ENCODE assay signal across 24 cellular contexts in genomic region chr20:18662279-18662678, GRCh38.
DNase-seq lines count a peak whose midpoint lies in the region; ATAC-seq, FAIRE-seq and TF ChIP-seq lines count a peak whose summit lies in the region.
"Had no signal": no experiment of that assay in that cellular context is flagged by ENCODE, and none has a peak within 500 bp of the region (broad histone marks: within the 10 kb centered on the region; RNA-seq: fewer than 3 reads in every experiment).

No MANE protein-coding gene starts in this region.

- peak; percentile 42 for ATAC-seq in GM18519 (IDR thresholded peaks at IDR 0.05; ENCODE audit: low FRiP score, unreplicated experiment)
- peak; percentile 62 for ATAC-seq in GM21723 (IDR thresholded peaks at IDR 0.05; ENCODE audit: unreplicated experiment)
- ATAC-seq in HG03442 (IDR thresholded peaks at IDR 0.05; ENCODE audit: unreplicated experiment) = peak; percentile 53
- ATAC-seq in mucosa of descending colon = no peak
- ATAC-seq: effector memory CD8-positive, alpha-beta T cell; natural killer cell treated with Interleukin-12 subunit alpha and Interleukin-12 subunit beta and Interleukin-15 and Interleukin-18, amount 100 ng/mL, for 72 hours; stimulated activated naive CD8-positive, alpha-beta T cell treated with anti-CD3 and anti-CD28 coated beads, Interleukin-15, amount 100 ng/mL, for 72 hours; T-cell had no signal

- H3K4me3 ChIP-seq in mucosa of descending colon = no peak overlapping the region
- H3K4me3 ChIP-seq: esophagus squamous epithelium, sigmoid colon, transverse colon had no signal

- H3K36me3 ChIP-seq in mucosa of descending colon (ENCODE audit: low read depth) = no peaks in the 10 kb centered on the region
- H3K36me3 ChIP-seq: esophagus squamous epithelium, sigmoid colon, transverse colon had no signal

- peak; percentile 64 for FAIRE-seq in GM12891 (lab: Jason Lieb, UNC)

- TF ChIP-seq CTCF in mucosa of descending colon (IDR thresholded peaks at IDR 0.05) = no peak

- no peaks in the 10 kb centered on the region for H3K4me1 ChIP-seq in mucosa of descending colon (ENCODE audit: low read depth)
- H3K4me1 ChIP-seq: transverse colon had no signal

- no peak for TF ChIP-seq POLR2A in GM12891 (IDR thresholded peaks at IDR 0.05; ENCODE audit: low read depth, low read length)

- DNase-seq in GM12891 (ENCODE audit: insufficient read length, low spot score) (no peak), NCI-H1092 treated with DMSO at 0.1 percent for 48 hours (lab: John Stamatoyannopoulos, UW) (no peak), mucosa of descending colon (no peak), HPDE6-E6E7 (ENCODE audit: extremely low spot score) (no peak)
- DNase-seq in stimulated activated naive CD4-positive, alpha-beta T cell (lab: John Stamatoyannopoulos, UW) = no peak
- DNase-seq: activated CD4-positive, alpha-beta T cell treated with anti-CD3 and anti-CD28 coated beads, Interleukin-2, amount 50 U/mL, for 4 hours; activated naive CD4-positive, alpha-beta T cell treated with anti-CD3 and anti-CD28 coated beads, Interleukin-2, amount 50 U/mL, for 16 hours; aorta; CD4-positive, alpha-beta T cell; DMS53; effector memory CD8-positive, alpha-beta T cell; esophagus squamous epithelium; GOT3; NCI-H1417; NCI-H526 treated with DMSO at 0.1 percent for 48 hours; Right ventricle myocardium superior; sigmoid colon; stimulated activated naive CD8-positive, alpha-beta T cell treated with anti-CD3 and anti-CD28 coated beads, Interleukin-15, amount 100 ng/mL, for 72 hours; T-cell; transverse colon had no signal

- intact Hi-C loops in mucosa of descending colon (cut with DNase I, micrococcal nuclease) = no loop called here

- H3K9me3 ChIP-seq in mucosa of descending colon = no peaks in the 10 kb centered on the region
- H3K9me3 ChIP-seq: esophagus squamous epithelium, sigmoid colon, transverse colon had no signal

TF ChIP-seq in GM12891, 5 proteins besides CTCF, POLR2A, EP300 and RAD21:
- TF ChIP-seq POLR2AphosphoS5 (IDR thresholded peaks at IDR 0.05; ENCODE audit: low read depth, low read length) = no peak
- peak; percentile 69 for TF ChIP-seq SPI1 (IDR thresholded peaks at IDR 0.05; ENCODE audit: low read depth, low read length)
- no peak for TF ChIP-seq TAF1 (IDR thresholded peaks at IDR 0.05; ENCODE audit: low read depth, low read length)
- TF ChIP-seq POU2F2 (IDR thresholded peaks at IDR 0.05; ENCODE audit: low read depth, low read length) = 0 out of 2 replicates have a peak, but pooled peaks have one; percentile 49
- no peak for TF ChIP-seq PAX5 (IDR thresholded peaks at IDR 0.05; ENCODE audit: insufficient read depth, low read length, severe bottlenecking)
TF ChIP-seq in GM12891: peak in this region for 2.
